Comparison of ENCODE assay signal across 8 cellular contexts in genomic region chrX:85004255-85004654, GRCh38. TPM values are rescaled to one million over a fixed set of nuclear protein-coding genes. Genes with fewer than 3 reads are reported as not detected.
A peak's percentile ranks its signal among the peaks of the same experiment; 100 is the strongest.
DNase-seq lines count a peak whose midpoint lies in the region; ATAC-seq and TF ChIP-seq lines count a peak whose summit lies in the region.

No MANE protein-coding gene starts in this region.

- no peak overlapping the region for H2BK120ac ChIP-seq in mesendoderm (ENCODE audit: low read depth, low read length)

- TF ChIP-seq CTCF in Loucy (conservative IDR thresholded peaks at IDR 0.05; ENCODE audit: low read length) = no peak

- no peaks in the 10 kb centered on the region for H3F3A ChIP-seq in Loucy (ENCODE audit: low read depth)

- DNase-seq in NCI-H510A treated with DMSO at 0.1 percent for 48 hours (lab: John Stamatoyannopoulos, UW) (peak; percentile 0), NCI-H510A (lab: John Stamatoyannopoulos, UW) (no peak), mesendoderm (peak; percentile 6), HuH-7 (ENCODE audit: low spot score) (no peak), foreskin melanocyte (no peak)
- no peak for DNase-seq in central memory CD8-positive, alpha-beta T cell (ENCODE audit: low spot score in 2 of 2)

- H3K27me3 Mint-ChIP-seq in central memory CD8-positive, alpha-beta T cell = no peaks in the 10 kb centered on the region

- peaks cover 35% of the 10 kb centered on the region for H3K4me1 Mint-ChIP-seq in central memory CD8-positive, alpha-beta T cell

- H3K23ac ChIP-seq in mesendoderm (ENCODE audit: low read length) = no peak overlapping the region

- no peak overlapping the region for H4K8ac ChIP-seq in mesendoderm (ENCODE audit: low read depth, low read length)

- no peak overlapping the region for H2AK5ac ChIP-seq in mesendoderm (ENCODE audit: low read length)

- H3K36me3 Mint-ChIP-seq in central memory CD8-positive, alpha-beta T cell (ENCODE audit: insufficient read depth) = peaks cover 1% of the 10 kb centered on the region

- H3K4me1 ChIP-seq in Loucy (ENCODE audit: insufficient read depth, low read length, poor library complexity, severe bottlenecking) (peaks cover 3% of the 10 kb centered on the region), mesendoderm (ENCODE audit: control insufficient read depth, low read depth, low read length) (no peaks in the 10 kb centered on the region)

- H3K27me3 ChIP-seq in Loucy (ENCODE audit: insufficient read depth, low read length, poor library complexity, severe bottlenecking) = no peaks in the 10 kb centered on the region
- H3K27me3 ChIP-seq in mesendoderm (ENCODE audit: insufficient read depth, low read length, poor library complexity) = no peaks in the 10 kb centered on the region

- peak overlapping the region; percentile 83 for H3K9ac ChIP-seq in Loucy (ENCODE audit: low read depth, low read length, poor library complexity, severe bottlenecking)
- H3K9ac ChIP-seq in mesendoderm (ENCODE audit: low read length) = peak overlapping the region; percentile 77

- H3K4me3 ChIP-seq in Loucy (ENCODE audit: low read length, poor library complexity, severe bottlenecking) (peak overlapping the region; percentile 83), mesendoderm (ENCODE audit: low read length) (peak overlapping the region; percentile 85)

- peak overlapping the region; percentile 86 for H2AFZ ChIP-seq in Loucy (ENCODE audit: low read length)

- peak overlapping the region; percentile 79 for H3K4me2 ChIP-seq in Loucy (ENCODE audit: low read depth, low read length, poor library complexity, severe bottlenecking)
- H3K4me2 ChIP-seq in mesendoderm (ENCODE audit: low read length) = peak overlapping the region; percentile 62

- H3K36me3 ChIP-seq in Loucy (ENCODE audit: insufficient read depth, low read length) (no peaks in the 10 kb centered on the region), mesendoderm (ENCODE audit: control insufficient read depth, insufficient read depth, low read length) (no peaks in the 10 kb centered on the region)

- H3K79me1 ChIP-seq in mesendoderm (ENCODE audit: low read length) = no peaks in the 10 kb centered on the region

- peaks cover 9% of the 10 kb centered on the region; the same call in 1 of the 2 replicates for H3K79me2 ChIP-seq in Loucy (ENCODE audit: insufficient read depth, low read length)
- H3K79me2 ChIP-seq in mesendoderm (ENCODE audit: control insufficient read depth, insufficient read depth, low read length) = no peaks in the 10 kb centered on the region

- no peak overlapping the region for H2BK15ac ChIP-seq in mesendoderm (replicated peaks; ENCODE audit: low read depth)

- WGBS in mesendoderm (ENCODE audit: extremely low coverage, insufficient coverage, low lambda C conversion rate) = no CpG with 5 or more reads among the region's 11 CpGs

- H4K5ac ChIP-seq in mesendoderm (ENCODE audit: low read length) = no peak overlapping the region

- H3K9me2 ChIP-seq in Loucy (replicated peaks; ENCODE audit: low read depth, low read length) = no peaks in the 10 kb centered on the region

- H3K56ac ChIP-seq in mesendoderm (ENCODE audit: low read length) = peak overlapping the region; percentile 88

- ATAC-seq in central memory CD8-positive, alpha-beta T cell (replicated peaks; ENCODE audit: extremely low read depth, poor library complexity, severe bottlenecking) = no peak
- ATAC-seq in HG03196 (IDR thresholded peaks at IDR 0.05; ENCODE audit: unreplicated experiment) = no peak

- H2BK5ac ChIP-seq in mesendoderm (ENCODE audit: low read length) = no peak overlapping the region

- H3K4me3 Mint-ChIP-seq in central memory CD8-positive, alpha-beta T cell = peak overlapping the region; percentile 80

- no peaks in the 10 kb centered on the region for H3K9me3 Mint-ChIP-seq in central memory CD8-positive, alpha-beta T cell

- H3K27ac Mint-ChIP-seq in central memory CD8-positive, alpha-beta T cell (ENCODE audit: low read depth) = peak overlapping the region; percentile 84

- no peaks in the 10 kb centered on the region for H3K9me3 ChIP-seq in Loucy (ENCODE audit: insufficient read depth, low read depth, low read length)

- no peak overlapping the region for H3K4ac ChIP-seq in mesendoderm (ENCODE audit: low read depth, low read length)

- H4K20me1 ChIP-seq in Loucy (ENCODE audit: insufficient read depth, low read length, poor library complexity, severe bottlenecking) = no peaks in the 10 kb centered on the region

- no peak overlapping the region for H3K27ac ChIP-seq in mesendoderm (ENCODE audit: low read depth, low read length)

- H3K18ac ChIP-seq in mesendoderm (ENCODE audit: low read length) = no peak overlapping the region

RNA-seq across cellular contexts. Expression of gene APOOL, which starts 0.6 kb away (rescaled TPM):
- polyA plus RNA-seq in mesendoderm (2013, experiment 1 of 2) = 5.0 TPM
- polyA plus RNA-seq in mesendoderm (2013, experiment 2 of 2) = 4.9 TPM

Comparison
In these comparisons a context has a peak if more than half of its experiments do, and no peak if none do; other contexts are left out.
1. DNase-seq: peak in NCI-H510A treated with DMSO at 0.1 percent for 48 hours (single experiment) and mesendoderm (single experiment); none in NCI-H510A (single experiment), central memory CD8-positive, alpha-beta T cell (0 of 2), HuH-7 (single experiment) and foreskin melanocyte (single experiment).